In the genomic region with DNA sequence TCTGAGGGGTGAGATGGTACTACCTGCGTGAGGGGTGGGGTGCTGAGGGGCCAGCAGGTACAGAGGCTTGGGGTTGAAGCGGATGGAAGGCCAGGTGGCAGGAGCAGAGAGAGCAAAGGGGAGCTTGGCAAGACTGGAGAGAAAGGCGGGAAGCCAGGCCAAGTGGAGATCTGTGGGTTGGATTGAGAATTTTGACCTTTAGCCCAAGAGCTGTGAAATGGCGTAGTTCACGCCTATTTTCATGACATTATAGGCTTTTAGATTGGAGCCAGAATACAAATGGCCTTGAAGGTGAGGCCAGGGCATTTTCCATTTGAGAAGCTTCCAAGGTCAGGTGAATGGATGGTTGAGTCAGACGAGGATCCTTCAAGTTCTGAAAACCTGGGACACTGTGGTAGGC, we compare ENCODE assay signal across 1 cellular context.
TF ChIP-seq lines count a peak whose summit lies in the region.

No MANE protein-coding gene starts in this region.

TF ChIP-seq in IMR-90, 13 proteins besides CTCF, POLR2A, EP300 and RAD21:
- TF ChIP-seq, protein P1, sequence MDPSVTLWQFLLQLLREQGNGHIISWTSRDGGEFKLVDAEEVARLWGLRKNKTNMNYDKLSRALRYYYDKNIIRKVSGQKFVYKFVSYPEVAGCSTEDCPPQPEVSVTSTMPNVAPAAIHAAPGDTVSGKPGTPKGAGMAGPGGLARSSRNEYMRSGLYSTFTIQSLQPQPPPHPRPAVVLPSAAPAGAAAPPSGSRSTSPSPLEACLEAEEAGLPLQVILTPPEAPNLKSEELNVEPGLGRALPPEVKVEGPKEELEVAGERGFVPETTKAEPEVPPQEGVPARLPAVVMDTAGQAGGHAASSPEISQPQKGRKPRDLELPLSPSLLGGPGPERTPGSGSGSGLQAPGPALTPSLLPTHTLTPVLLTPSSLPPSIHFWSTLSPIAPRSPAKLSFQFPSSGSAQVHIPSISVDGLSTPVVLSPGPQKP (IDR thresholded peaks at IDR 0.05; ENCODE audit: borderline replicate concordance, low read depth, low read length), result no peak
- TF ChIP-seq CEBPB (IDR thresholded peaks at IDR 0.05; ENCODE audit: low read depth, low read length), result no peak
- TF ChIP-seq, protein P2, sequence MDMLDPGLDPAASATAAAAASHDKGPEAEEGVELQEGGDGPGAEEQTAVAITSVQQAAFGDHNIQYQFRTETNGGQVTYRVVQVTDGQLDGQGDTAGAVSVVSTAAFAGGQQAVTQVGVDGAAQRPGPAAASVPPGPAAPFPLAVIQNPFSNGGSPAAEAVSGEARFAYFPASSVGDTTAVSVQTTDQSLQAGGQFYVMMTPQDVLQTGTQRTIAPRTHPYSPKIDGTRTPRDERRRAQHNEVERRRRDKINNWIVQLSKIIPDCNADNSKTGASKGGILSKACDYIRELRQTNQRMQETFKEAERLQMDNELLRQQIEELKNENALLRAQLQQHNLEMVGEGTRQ (IDR thresholded peaks at IDR 0.05; ENCODE audit: low read depth, low read length), result no peak
- no peak for TF ChIP-seq SMC3 (IDR thresholded peaks at IDR 0.05; ENCODE audit: low read depth, low read length)
- no peak for TF ChIP-seq CHD1 (IDR thresholded peaks at IDR 0.05; ENCODE audit: low read depth, low read length)
- no peak for TF ChIP-seq BHLHE40 (IDR thresholded peaks at IDR 0.05; ENCODE audit: low read depth, low read length)
- TF ChIP-seq MAZ (IDR thresholded peaks at IDR 0.05; ENCODE audit: borderline replicate concordance, low read depth, low read length), result no peak
- TF ChIP-seq FOS (IDR thresholded peaks at IDR 0.05; ENCODE audit: low read depth, low read length), result no peak
- no peak for TF ChIP-seq RFX5 (IDR thresholded peaks at IDR 0.05; ENCODE audit: low read depth, low read length)
- no peak for TF ChIP-seq RCOR1 (IDR thresholded peaks at IDR 0.05; ENCODE audit: insufficient replicate concordance, low read length)
- TF ChIP-seq MAFK (IDR thresholded peaks at IDR 0.05; ENCODE audit: low read depth, low read length), result no peak
- no peak for TF ChIP-seq MXI1 (IDR thresholded peaks at IDR 0.05; ENCODE audit: borderline replicate concordance, low read depth, low read length)
- TF ChIP-seq NFE2L2 (IDR thresholded peaks at IDR 0.05; ENCODE audit: low read depth, low read length), result no peak
